ENCODE assay signal across 25 cellular contexts in genomic region chr4:8882239-8882638, GRCh38. TPM values are rescaled to one million over a fixed set of nuclear protein-coding genes. Genes with fewer than 3 reads are reported as not detected.
"Had no signal": no experiment of that assay in that cellular context is flagged by ENCODE, and none has a peak within 500 bp of the region (broad histone marks: within the 10 kb centered on the region; RNA-seq: fewer than 3 reads in every experiment).

No MANE protein-coding gene starts in this region.

- H3K79me2 ChIP-seq: hepatocyte had no signal

- H3K4me2 ChIP-seq: hepatocyte, smooth muscle cell had no signal

- H3K36me3 ChIP-seq: adrenal gland, ascending aorta, brain microvascular endothelial cell, left lung, sigmoid colon, tibial nerve had no signal

- H3K27me3 ChIP-seq: ascending aorta had no signal

- H3K4me1 ChIP-seq: adrenal gland, ascending aorta, foreskin keratinocyte, left lung had no signal

- H2AFZ ChIP-seq: hepatocyte had no signal

- ATAC-seq: activated CD8-positive, alpha-beta T cell treated with anti-CD3 and anti-CD28 coated beads, Interleukin-2, amount 10 ng/mL, durations not matched to agents 7 days and 5 days; activated T-helper 17 cell treated with anti-CD3 and anti-CD28 coated beads, Interleukin-2, amount 50 U/mL, for 72 hours; foreskin keratinocyte; left lung had no signal

- H3K27ac ChIP-seq: adrenal gland, ascending aorta, brain microvascular endothelial cell, foreskin keratinocyte, hepatocyte, left lung, sigmoid colon, tibial nerve had no signal

- H3K4me3 ChIP-seq: adrenal gland, ascending aorta, hepatocyte, left lung, lung, sigmoid colon, smooth muscle cell, tibial nerve had no signal

- H3K9me3 ChIP-seq: adrenal gland, ascending aorta had no signal

- DNase-seq: activated CD4-positive, alpha-beta T cell treated with anti-CD3 and anti-CD28 coated beads for 1 hour; activated CD4-positive, alpha-beta T cell treated with anti-CD3 and anti-CD28 coated beads, Interleukin-2, amount 50 U/mL, for 1 hour; activated CD8-positive, alpha-beta T cell treated with anti-CD3 and anti-CD28 coated beads, Interleukin-2, amount 10 ng/mL, durations not matched to agents 7 days and 5 days; activated naive CD4-positive, alpha-beta T cell; activated T-cell treated with anti-CD3 and anti-CD28 coated beads, Interleukin-2, amount 50 U/mL, for 24 hours; adrenal gland; brain microvascular endothelial cell; caudate nucleus; dermis blood vessel endothelial cell; effector memory CD4-positive, alpha-beta T cell; foreskin keratinocyte; glutamatergic neuron; kidney glomerular epithelial cell; left lung; naive B cell; posterior cingulate gyrus; sigmoid colon; stimulated activated CD4-positive, alpha-beta T cell treated with anti-CD3 and anti-CD28 coated beads, Interleukin-4, amount 100 ng/mL, for 24 hours had no signal

RNA-seq across cellular contexts. Expression of gene HMX1, which starts 10.6 kb away (rescaled TPM):
- polyA plus RNA-seq: adrenal gland, esophagus, foreskin keratinocyte, hepatocyte, lung, sigmoid colon, smooth muscle cell had no signal
